Comparison of ENCODE assay signal across 20 cellular contexts in genomic region chr10:76779821-76780281, GRCh38.
A peak's percentile ranks its signal among the peaks of the same experiment; 100 is the strongest.
DNase-seq lines count a peak whose midpoint lies in the region; ATAC-seq and TF ChIP-seq lines count a peak whose summit lies in the region.
"Had no signal": no experiment of that assay in that cellular context is flagged by ENCODE, and none has a peak within 500 bp of the region (broad histone marks: within the 10 kb centered on the region; RNA-seq: fewer than 3 reads in every experiment).

No MANE protein-coding gene starts in this region.

- peak overlapping the region; percentile 17 for H3K27ac ChIP-seq in hepatocyte
- H3K27ac ChIP-seq: 22Rv1, cardiac muscle cell, SK-N-MC had no signal

- no peaks in the 10 kb centered on the region for H3K27me3 Mint-ChIP-seq in neural crest cell (ENCODE audit: low read depth)
- H3K27me3 Mint-ChIP-seq: activated CD4-positive, alpha-beta T cell treated with anti-CD3 and anti-CD28 coated beads, Interleukin-2, amount 10 ng/mL, durations not matched to agents 24 days and 14 days; CD4-positive, alpha-beta T cell; stimulated activated naive CD8-positive, alpha-beta T cell treated with anti-CD3 and anti-CD28 coated beads, Interleukin-15, Interleukin-2, amounts not matched to agents 100 ng/mL and 50 ng/mL, for 24 hours had no signal

- H3K9me3 Mint-ChIP-seq in neural crest cell = peaks cover 3% of the 10 kb centered on the region
- H3K9me3 Mint-ChIP-seq: activated CD4-positive, alpha-beta T cell treated with anti-CD3 and anti-CD28 coated beads, Interleukin-2, amount 10 ng/mL, durations not matched to agents 24 days and 14 days; stimulated activated naive CD8-positive, alpha-beta T cell treated with anti-CD3 and anti-CD28 coated beads, Interleukin-15, Interleukin-2, amounts not matched to agents 100 ng/mL and 50 ng/mL, for 24 hours had no signal

- TF ChIP-seq CTCF in BJ (IDR thresholded peaks at IDR 0.05; ENCODE audit: insufficient read depth, low read depth, low read length) (no peak), hepatocyte (IDR thresholded peaks at IDR 0.05; ENCODE audit: poor library complexity) (no peak), neural crest cell (conservative IDR thresholded peaks at IDR 0.05) (no peak)

- H3K27ac Mint-ChIP-seq in neural crest cell (ENCODE audit: unreplicated experiment) = peak overlapping the region; percentile 89
- H3K27ac Mint-ChIP-seq: activated CD4-positive, alpha-beta T cell treated with anti-CD3 and anti-CD28 coated beads, Interleukin-2, amount 10 ng/mL, durations not matched to agents 24 days and 14 days; activated T-helper 1 cell treated with anti-CD3 and anti-CD28 coated beads, Interleukin-12 subunit alpha, Interleukin-12 subunit beta, Interleukin-2, Interleukin-4 antibody, amounts not matched to agents 30 ng/mL and 10 ng/mL and 1 ng/mL, durations not matched to agents 14 hours and 24 hours and 36 hours; CD4-positive, alpha-beta T cell; stimulated activated naive CD8-positive, alpha-beta T cell treated with anti-CD3 and anti-CD28 coated beads, Interleukin-15, Interleukin-2, amounts not matched to agents 100 ng/mL and 50 ng/mL, for 24 hours had no signal

- H3K36me3 ChIP-seq in BJ (ENCODE audit: control insufficient read depth, insufficient read depth, low read length) (no peaks in the 10 kb centered on the region), hepatocyte (replicated peaks; ENCODE audit: insufficient read depth, low read depth) (no peaks in the 10 kb centered on the region)
- H3K36me3 ChIP-seq: cardiac muscle cell had no signal

- H3K4me1 ChIP-seq in hepatocyte (ENCODE audit: insufficient read depth) = peaks cover 8% of the 10 kb centered on the region

- H4K20me1 ChIP-seq in hepatocyte (ENCODE audit: insufficient read depth, poor library complexity, severe bottlenecking) = no peaks in the 10 kb centered on the region

- no peaks in the 10 kb centered on the region for H3K36me3 Mint-ChIP-seq in neural crest cell (ENCODE audit: low read depth)

- no peaks in the 10 kb centered on the region for H3K9me2 ChIP-seq in hepatocyte (replicated peaks; ENCODE audit: insufficient read depth)

- intact Hi-C loops in Right ventricle myocardium superior (cut with DNase I) = loop anchor here (10.0 kb wide), 1 partner anchor 105 kb away; no protein-coding TSS in a partner anchor

- no peaks in the 10 kb centered on the region for H3K9me3 ChIP-seq in hepatocyte (ENCODE audit: low read depth)

- H2AFZ ChIP-seq in hepatocyte = peak overlapping the region; percentile 29

- DNase-seq in BJ (ENCODE audit: low read depth) (peak; percentile 8), M059J (ENCODE audit: low read depth) (peak; percentile 17), hepatocyte (ENCODE audit: low spot score) (peak; percentile 3), neural crest cell (ENCODE audit: low read depth, low spot score) (no peak), Right ventricle myocardium superior (no peak)
- DNase-seq in stimulated activated CD4-positive, alpha-beta T cell treated with anti-CD3 and anti-CD28 coated beads, Interleukin-4, amount 100 ng/mL, for 1 hour = no peak
- DNase-seq: activated CD4-positive, alpha-beta T cell treated with anti-CD3 and anti-CD28 coated beads, Interleukin-2, amount 10 ng/mL, durations not matched to agents 24 days and 14 days; activated naive CD4-positive, alpha-beta T cell treated with anti-CD3 and anti-CD28 coated beads, Interleukin-2, amount 50 U/mL, for 16 hours; CD4-positive, alpha-beta T cell; mammary epithelial cell; NCI-H1092; NCI-H1930; stimulated activated CD4-positive, alpha-beta T cell treated with anti-CD3 and anti-CD28 coated beads, Interleukin-15, amount 100 ng/mL, for 24 hours had no signal

- H3K4me2 ChIP-seq in hepatocyte = no peak overlapping the region

- no peaks in the 10 kb centered on the region for H3K79me2 ChIP-seq in hepatocyte

- H3K27me3 ChIP-seq in BJ (ENCODE audit: control insufficient read depth, insufficient read depth, low read length) (no peaks in the 10 kb centered on the region; the same call in 1 of the 2 replicates), hepatocyte (no peaks in the 10 kb centered on the region)
- H3K27me3 ChIP-seq: cardiac muscle cell had no signal

- POLR2A ChIA-PET in BJ (lab: Charles Lee) = no interaction called here

- H3K4me1 Mint-ChIP-seq in neural crest cell = peaks cover 26% of the 10 kb centered on the region
- H3K4me1 Mint-ChIP-seq: activated CD4-positive, alpha-beta T cell treated with anti-CD3 and anti-CD28 coated beads, Interleukin-2, amount 10 ng/mL, durations not matched to agents 24 days and 14 days had no signal

- ATAC-seq in Right ventricle myocardium superior (ENCODE audit: poor library complexity) (no peak), GM21526 (IDR thresholded peaks at IDR 0.05; ENCODE audit: low FRiP score, unreplicated experiment) (no peak), HG03045 (IDR thresholded peaks at IDR 0.05; ENCODE audit: unreplicated experiment) (no peak)

- no peak overlapping the region for H3K4me3 ChIP-seq in BJ (ENCODE audit: low read depth, low read length)
- H3K4me3 ChIP-seq in hepatocyte = no peak overlapping the region
- H3K4me3 ChIP-seq: cardiac muscle cell, SK-N-MC had no signal

- 28% methylated on average over 6 of the region's 6 CpGs for WGBS in hepatocyte (ENCODE audit: low lambda C conversion rate, missing lambda C conversion rate)

- CTCF ChIA-PET in BJ (lab: Yijun Ruan, JAX) = interaction anchor here (1.2 to 1.4 kb wide), 2 partner anchors 11 to 15 kb away, joined by 3 read pairs; no protein-coding TSS in a partner anchor

- H3K4me3 Mint-ChIP-seq in neural crest cell = no peak overlapping the region
- H3K4me3 Mint-ChIP-seq: activated CD4-positive, alpha-beta T cell treated with anti-CD3 and anti-CD28 coated beads, Interleukin-2, amount 10 ng/mL, durations not matched to agents 24 days and 14 days; activated T-helper 1 cell treated with anti-CD3 and anti-CD28 coated beads, Interleukin-12 subunit alpha, Interleukin-12 subunit beta, Interleukin-2, Interleukin-4 antibody, amounts not matched to agents 30 ng/mL and 10 ng/mL and 1 ng/mL, durations not matched to agents 14 hours and 24 hours and 36 hours; CD4-positive, alpha-beta T cell; stimulated activated naive CD8-positive, alpha-beta T cell treated with anti-CD3 and anti-CD28 coated beads, Interleukin-15, Interleukin-2, amounts not matched to agents 100 ng/mL and 50 ng/mL, for 24 hours had no signal

Comparison
In these comparisons a context has a peak if more than half of its experiments do, and no peak if none do; other contexts are left out.
1. DNase-seq: peak in BJ (single experiment), M059J (single experiment) and hepatocyte (single experiment); none in neural crest cell (single experiment), Right ventricle myocardium superior (single experiment) and stimulated activated CD4-positive, alpha-beta T cell treated with anti-CD3 and anti-CD28 coated beads, Interleukin-4, amount 100 ng/mL, for 1 hour (single experiment).